In genomic region chr17:57114085-57114673, GRCh38 we compare ENCODE assay signal across 8 cellular contexts. TPM values are rescaled to one million over a fixed set of nuclear protein-coding genes. Genes with fewer than 3 reads are reported as not detected.
DNase-seq lines count a peak whose midpoint lies in the region; ATAC-seq and TF ChIP-seq lines count a peak whose summit lies in the region.

No MANE protein-coding gene starts in this region.

- H3K79me2 ChIP-seq in OCI-LY3 (ENCODE audit: low read length), result no peaks in the 10 kb centered on the region

- ATAC-seq in heart left ventricle (no peak), GM21619 (IDR thresholded peaks at IDR 0.05; ENCODE audit: unreplicated experiment) (no peak), GM19455 (IDR thresholded peaks at IDR 0.05; ENCODE audit: unreplicated experiment) (no peak)

- H3K4me3 Mint-ChIP-seq in activated T-helper 1 cell treated with anti-CD3 and anti-CD28 coated beads, Interleukin-12 subunit alpha, Interleukin-12 subunit beta, Interleukin-2, Interleukin-4 antibody, amounts not matched to agents 30 ng/mL and 10 ng/mL and 1 ng/mL, durations not matched to agents 14 hours and 24 hours and 36 hours, result no peak overlapping the region

- TF ChIP-seq POLR2A in heart left ventricle (IDR thresholded peaks at IDR 0.05), result no peak

- no peak overlapping the region for H3K27ac Mint-ChIP-seq in activated T-helper 1 cell treated with anti-CD3 and anti-CD28 coated beads, Interleukin-12 subunit alpha, Interleukin-12 subunit beta, Interleukin-2, Interleukin-4 antibody, amounts not matched to agents 30 ng/mL and 10 ng/mL and 1 ng/mL, durations not matched to agents 14 hours and 24 hours and 36 hours

- H3K36me3 ChIP-seq in OCI-LY3 (replicated peaks; ENCODE audit: low read depth, low read length) (peaks cover 37% of the 10 kb centered on the region), heart left ventricle (peaks cover 4 to 77% (median 62%) of the 10 kb centered on the region in 9 donors)

- no peaks in the 10 kb centered on the region for H3K4me1 Mint-ChIP-seq in activated T-helper 1 cell treated with anti-CD3 and anti-CD28 coated beads, Interleukin-12 subunit alpha, Interleukin-12 subunit beta, Interleukin-2, Interleukin-4 antibody, amounts not matched to agents 30 ng/mL and 10 ng/mL and 1 ng/mL, durations not matched to agents 14 hours and 24 hours and 36 hours (ENCODE audit: low read depth)

- H3K9me3 ChIP-seq in OCI-LY3 (ENCODE audit: insufficient read depth, low read length), result no peaks in the 10 kb centered on the region
- no peaks in the 10 kb centered on the region for H3K9me3 ChIP-seq in heart left ventricle

- H3K9ac ChIP-seq in OCI-LY3 (ENCODE audit: low read length), result no peak overlapping the region

- H3K27ac ChIP-seq in OCI-LY3 (ENCODE audit: low read length) (no peak overlapping the region), heart left ventricle (peak overlapping the region in 9 of 12 donors; percentile 2 to 96 (median 63))

- H3K36me3 Mint-ChIP-seq in activated T-helper 1 cell treated with anti-CD3 and anti-CD28 coated beads, Interleukin-12 subunit alpha, Interleukin-12 subunit beta, Interleukin-2, Interleukin-4 antibody, amounts not matched to agents 30 ng/mL and 10 ng/mL and 1 ng/mL, durations not matched to agents 14 hours and 24 hours and 36 hours (ENCODE audit: low read depth), result peaks cover 27% of the 10 kb centered on the region

- H3K27me3 ChIP-seq in OCI-LY3 (ENCODE audit: low read depth, low read length), result no peaks in the 10 kb centered on the region
- H3K27me3 ChIP-seq in heart left ventricle, result no peaks in the 10 kb centered on the region

- H4K20me1 ChIP-seq in OCI-LY3 (ENCODE audit: insufficient read depth, low read length), result no peaks in the 10 kb centered on the region

- H3K4me1 ChIP-seq in OCI-LY3 (ENCODE audit: low read length) (no peaks in the 10 kb centered on the region), heart left ventricle (peaks cover 6 to 67% (median 48%) of the 10 kb centered on the region in 12 donors)

- H3K4me2 ChIP-seq in OCI-LY3 (ENCODE audit: low read length), result no peak overlapping the region

- H3K4me3 ChIP-seq in OCI-LY3 (ENCODE audit: low read length) (no peak overlapping the region), heart left ventricle (no peak overlapping the region)

- no peak overlapping the region for H2AFZ ChIP-seq in OCI-LY3 (ENCODE audit: low read depth, low read length)

- peak; percentile 32 for DNase-seq in NK-92 treated with Interleukin-12 subunit alpha and Interleukin-12 subunit beta, amount 100 ng/mL, for 24 hours (lab: John Stamatoyannopoulos, UW)
- DNase-seq in NK-92 (lab: John Stamatoyannopoulos, UW; ENCODE audit: unreplicated experiment), result no peak
- DNase-seq in activated T-helper 1 cell treated with anti-CD3 and anti-CD28 coated beads, Interleukin-12 subunit alpha, Interleukin-12 subunit beta, Interleukin-2, Interleukin-4 antibody, amounts not matched to agents 30 ng/mL and 10 ng/mL and 1 ng/mL, durations not matched to agents 14 hours and 24 hours and 36 hours (ENCODE audit: low spot score), result peak; percentile 33
- peak in 1 of 5 donors; percentile 48 for DNase-seq in heart left ventricle
- peak; percentile 43 to 61 for DNase-seq in stimulated activated CD4-positive, alpha-beta T cell treated with anti-CD3 and anti-CD28 coated beads, Interleukin-12 subunit alpha, Interleukin-12 subunit beta, amount 100 ng/mL, for 24 hours (ENCODE audit: low read depth in 2 of 2)

- WGBS in heart left ventricle, 4 donors, result 77 to 85% (median 82%) methylated on average over 13 of the region's 13 CpGs

- H3K27me3 Mint-ChIP-seq in activated T-helper 1 cell treated with anti-CD3 and anti-CD28 coated beads, Interleukin-12 subunit alpha, Interleukin-12 subunit beta, Interleukin-2, Interleukin-4 antibody, amounts not matched to agents 30 ng/mL and 10 ng/mL and 1 ng/mL, durations not matched to agents 14 hours and 24 hours and 36 hours (ENCODE audit: insufficient read depth), result no peaks in the 10 kb centered on the region

- intact Hi-C loops in activated T-helper 1 cell treated with anti-CD3 and anti-CD28 coated beads, Interleukin-12 subunit alpha, Interleukin-12 subunit beta, Interleukin-2, Interleukin-4 antibody, amounts not matched to agents 30 ng/mL and 10 ng/mL and 1 ng/mL, durations not matched to agents 14 hours and 24 hours and 36 hours (cut with micrococcal nuclease), result no loop called here
- intact Hi-C loops in heart left ventricle (cut with DNase I), result loop anchor here in 6 of 10 donors (5.0 to 10.0 kb wide), 2 partner anchors 107 to 109 kb away; no protein-coding TSS in a partner anchor

- TF ChIP-seq CTCF in OCI-LY3 (IDR thresholded peaks at IDR 0.05; ENCODE audit: low read depth, low read length), result peak; percentile 76
- peak; percentile 71 to 94 (median 84) for TF ChIP-seq CTCF in heart left ventricle (IDR thresholded peaks at IDR 0.05)

- no peaks in the 10 kb centered on the region for H3K9me3 Mint-ChIP-seq in activated T-helper 1 cell treated with anti-CD3 and anti-CD28 coated beads, Interleukin-12 subunit alpha, Interleukin-12 subunit beta, Interleukin-2, Interleukin-4 antibody, amounts not matched to agents 30 ng/mL and 10 ng/mL and 1 ng/mL, durations not matched to agents 14 hours and 24 hours and 36 hours

RNA-seq across cellular contexts. Expression of gene AKAP1, which starts 29.1 kb away (rescaled TPM):
- 53.8 and 59.9 TPM in 2 replicates for total RNA-seq in activated T-helper 1 cell treated with anti-CD3 and anti-CD28 coated beads, Interleukin-12 subunit alpha, Interleukin-12 subunit beta, Interleukin-2, Interleukin-4 antibody, amounts not matched to agents 30 ng/mL and 10 ng/mL and 1 ng/mL, durations not matched to agents 14 hours and 24 hours and 36 hours
- 100 to 1,000 TPM in 8 of 9 donors, 10 to 100 TPM in 1; 77.4 to 240 (median 133) TPM for total RNA-seq in heart left ventricle
- 10 to 100 TPM; 55.8 to 63.4 TPM for polyA plus RNA-seq in heart left ventricle
